31 cellular contexts compared by ENCODE assay signal in the genomic region with DNA sequence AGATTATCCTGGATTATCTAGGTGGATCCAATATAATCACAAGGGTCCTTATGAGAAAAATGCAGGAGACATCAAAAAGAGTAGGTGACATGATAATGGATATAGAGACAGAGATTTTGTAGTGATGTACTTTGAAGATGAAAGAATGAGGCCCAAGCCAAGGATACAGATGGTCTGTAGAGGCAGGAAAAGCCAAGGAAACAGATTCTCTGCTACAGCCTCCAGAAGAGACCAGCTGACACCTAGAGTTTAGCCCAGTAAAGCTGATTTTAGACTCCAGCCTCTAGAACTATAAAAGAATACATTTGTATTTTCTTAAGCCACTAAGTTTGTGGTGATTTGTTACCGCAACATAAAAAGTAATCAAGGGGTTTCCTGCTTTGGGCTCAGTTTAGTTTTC.
"Had no signal": no experiment of that assay in that cellular context is flagged by ENCODE, and none has a peak within 500 bp of the region (broad histone marks: within the 10 kb centered on the region; RNA-seq: fewer than 3 reads in every experiment).

No MANE protein-coding gene starts in this region.

- H3K9ac ChIP-seq: SK-N-SH had no signal

- H3K27ac ChIP-seq: adrenal gland, colonic mucosa, Peyer's patch, SJSA1 had no signal

- H3K36me3 ChIP-seq: adrenal gland, colonic mucosa, Peyer's patch, SJSA1 had no signal

- H3K9me3 ChIP-seq: adrenal gland, colonic mucosa, Peyer's patch, SJSA1, SK-N-SH had no signal

- H3K27me3 ChIP-seq: adrenal gland, colonic mucosa, Peyer's patch, SJSA1 had no signal

- H3K4me3 ChIP-seq: adrenal gland, colonic mucosa, Peyer's patch, SJSA1 had no signal

- H3K4me1 ChIP-seq: colonic mucosa, Peyer's patch had no signal

- ATAC-seq: activated CD4-positive, CD25-positive, alpha-beta regulatory T cell treated with anti-CD3 and anti-CD28 coated beads, Interleukin-2, amount 50 U/mL, for 24 hours; activated naive CD4-positive, alpha-beta T cell treated with anti-CD3 and anti-CD28 coated beads, Interleukin-2, amount 50 U/mL, for 72 hours; activated T-cell treated with anti-CD3 and anti-CD28 coated beads, Interleukin-2, amount 50 U/mL, for 4 hours; PC-3; WTC11 had no signal

- H3K4me2 ChIP-seq: SK-N-SH had no signal

- DNase-seq: activated CD4-positive, alpha-beta memory T cell treated with anti-CD3 and anti-CD28 coated beads for 36 hours; activated CD4-positive, alpha-beta T cell treated with anti-CD3 and anti-CD28 coated beads for 4 hours; activated CD4-positive, alpha-beta T cell treated with anti-CD3 and anti-CD28 coated beads, Interleukin-2, amount 50 U/mL, for 1 hour; activated CD8-positive, alpha-beta memory T cell treated with anti-CD3 and anti-CD28 coated beads, Interleukin-2, amount 50 U/mL, for 4 hours; activated gamma-delta T cell treated with Interleukin-2 at 50 U/mL for 16 hours; activated naive CD4-positive, alpha-beta T cell treated with anti-CD3 and anti-CD28 coated beads for 36 hours; activated T-cell treated with anti-CD3 and anti-CD28 coated beads for 4 hours; activated T-cell treated with anti-CD3 and anti-CD28 coated beads, Interleukin-2, amount 50 U/mL, for 4 hours; adrenal gland; central memory CD4-positive, alpha-beta T cell; colonic mucosa; NCI-H1092 treated with DMSO at 0.1 percent for 48 hours; NCI-H1417; NCI-H146; NCI-H187; NCI-H2029 treated with DMSO at 0.1 percent for 48 hours; NCI-H510A; NCI-H69; NK-92 treated with Interleukin-12 subunit alpha and Interleukin-12 subunit beta, amount 100 ng/mL, for 24 hours; PC-3; Peyer's patch; RPMI8226; SHP77 treated with DMSO at 0.1 percent for 48 hours; SK-N-SH had no signal

- FAIRE-seq: astrocyte, bronchial epithelial cell, TTC549 had no signal
